ENCODE assay signal across 29 cellular contexts in the genomic region with DNA sequence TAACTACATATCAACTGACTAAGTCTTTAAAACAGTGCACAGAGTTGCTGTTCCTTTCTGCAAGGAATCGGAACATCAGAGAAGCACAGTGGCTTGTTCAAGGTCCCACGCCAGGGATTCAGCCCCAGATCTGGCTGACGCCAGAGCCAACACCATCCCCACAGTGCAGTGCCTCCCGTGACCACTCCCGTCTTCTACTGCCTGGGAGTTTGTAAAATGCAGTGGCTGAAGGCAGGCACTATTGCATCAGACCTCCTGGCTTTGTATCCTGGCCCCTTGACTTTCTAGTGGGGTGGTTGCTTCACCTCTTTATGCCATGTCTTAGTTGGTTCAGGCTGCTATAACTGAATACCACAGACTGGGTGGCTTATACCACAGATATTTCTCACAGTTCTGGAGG.
DNase-seq lines count a peak whose midpoint lies in the region; ATAC-seq, FAIRE-seq and TF ChIP-seq lines count a peak whose summit lies in the region.
"Had no signal": no experiment of that assay in that cellular context is flagged by ENCODE, and none has a peak within 500 bp of the region (broad histone marks: within the 10 kb centered on the region; RNA-seq: fewer than 3 reads in every experiment).

No MANE protein-coding gene starts in this region.

- H3K9me3 ChIP-seq in breast epithelium (no peaks in the 10 kb centered on the region), K562 (replicated peaks; ENCODE audit: control insufficient read depth, insufficient read depth, low read depth, low read length) (no peaks in the 10 kb centered on the region), left lung (no peaks in the 10 kb centered on the region), vagina (no peaks in the 10 kb centered on the region)
- H3K9me3 ChIP-seq: colonic mucosa, testis had no signal

- no peaks in the 10 kb centered on the region for H3K9me3 Mint-ChIP-seq in MCF 10A (ENCODE audit: unreplicated experiment)
- H3K9me3 Mint-ChIP-seq in activated naive CD8-positive, alpha-beta T cell treated with anti-CD3 and anti-CD28 coated beads, Interleukin-2, amount 50 U/mL, for 24 hours: no peaks in the 10 kb centered on the region
- peaks cover 0 to 7% (median 0%) of the 10 kb centered on the region in 9 donors for H3K9me3 Mint-ChIP-seq in naive thymus-derived CD8-positive, alpha-beta T cell
- H3K9me3 Mint-ChIP-seq: activated B cell treated with CpG ODN at 0.5 μM for 24 hours; activated naive CD4-positive, alpha-beta T cell treated with anti-CD3 and anti-CD28 coated beads for 36 hours had no signal

- intact Hi-C loops in MCF 10A (cut with micrococcal nuclease) (no loop called here), breast epithelium (cut with DNase I; ENCODE audit: low total_unique reads) (loop anchor here (5.0 kb wide), 1 partner anchor 369 kb away; no protein-coding TSS in a partner anchor), K562 (cut with micrococcal nuclease) (no loop called here), left lung (cut with DNase I) (no loop called here), vagina (cut with DNase I) (no loop called here)

- H3K4me3 ChIP-seq in breast epithelium (no peak overlapping the region), K562 (no peak overlapping the region), left lung (no peak overlapping the region), vagina (no peak overlapping the region)
- H3K4me3 ChIP-seq: colonic mucosa, testis had no signal

- ATAC-seq in K562 (peak; percentile 64; the same call in 2 of the 3 replicates), left lung (peak; percentile 74)
- ATAC-seq in activated naive CD8-positive, alpha-beta T cell treated with anti-CD3 and anti-CD28 coated beads, Interleukin-2, amount 50 U/mL, for 24 hours: no peak
- ATAC-seq in naive thymus-derived CD8-positive, alpha-beta T cell: no peak
- ATAC-seq: effector memory CD8-positive, alpha-beta T cell; foreskin keratinocyte had no signal

- TF ChIP-seq CTCF in MCF 10A (IDR thresholded peaks at IDR 0.05; ENCODE audit: unreplicated experiment) (no peak), breast epithelium (IDR thresholded peaks at IDR 0.05) (no peak), K562 (IDR thresholded peaks at IDR 0.05 in 2 of 3, conservative IDR thresholded peaks at IDR 0.05 in 1 of 3; ENCODE audit: insufficient read depth in 2 of 3, low read depth in 1 of 3, low read length in 3 of 3) (no peak), left lung (IDR thresholded peaks at IDR 0.05) (no peak), vagina (IDR thresholded peaks at IDR 0.05) (no peak)

- no peak overlapping the region for H3K4me2 ChIP-seq in K562 (ENCODE audit: insufficient read depth, low read length)

- no peaks in the 10 kb centered on the region; the same call in 1 of the 2 replicates for H4K20me1 ChIP-seq in K562 (replicated peaks; ENCODE audit: control insufficient read depth, insufficient read depth, low read length)

- H3K27me3 ChIP-seq in breast epithelium: no peaks in the 10 kb centered on the region
- peaks cover 12 to 38% of the 10 kb centered on the region in 2 experiments for H3K27me3 ChIP-seq in K562 (ENCODE audit: control insufficient read depth in 2 of 2, insufficient read depth in 2 of 2, low read length in 2 of 2)
- H3K27me3 ChIP-seq in left lung: no peaks in the 10 kb centered on the region
- H3K27me3 ChIP-seq in vagina: no peaks in the 10 kb centered on the region
- H3K27me3 ChIP-seq: colonic mucosa, foreskin keratinocyte, testis had no signal

- WGBS in K562 (ENCODE audit: insufficient coverage, low coverage, missing lambda C conversion rate): 0% methylated on average over 5 of the region's 5 CpGs

- H3K36me3 ChIP-seq in breast epithelium (no peaks in the 10 kb centered on the region), K562 (ENCODE audit: control insufficient read depth, insufficient read depth, low read length) (no peaks in the 10 kb centered on the region), left lung (no peaks in the 10 kb centered on the region), vagina (no peaks in the 10 kb centered on the region)
- H3K36me3 ChIP-seq: colonic mucosa, heart right ventricle had no signal

- no peak overlapping the region for H3K9ac ChIP-seq in K562 (ENCODE audit: insufficient read depth in 1 of 2, low read depth in 2 of 2, low read length in 2 of 2)

- POLR2A ChIA-PET in MCF 10A (lab: Yijun Ruan, JAX) (no interaction called here), K562 (lab: Yijun Ruan, JAX) (no interaction called here)
- POLR2A ChIA-PET in naive thymus-derived CD8-positive, alpha-beta T cell (lab: Charles Lee): no interaction called here

- BruUV-seq in MCF 10A (replicated peaks; lab: Mats Ljungman, UMichigan) (no TSS peak), K562 (replicated peaks; lab: Mats Ljungman, UMichigan) (no TSS peak)

- FAIRE-seq in K562 (lab: Jason Lieb, UNC): no peak
- FAIRE-seq: H54, RCC 7860 had no signal

- no peaks in the 10 kb centered on the region for H3K36me3 Mint-ChIP-seq in MCF 10A (ENCODE audit: insufficient read depth, unreplicated experiment)
- no peaks in the 10 kb centered on the region for H3K36me3 Mint-ChIP-seq in activated naive CD8-positive, alpha-beta T cell treated with anti-CD3 and anti-CD28 coated beads, Interleukin-2, amount 50 U/mL, for 24 hours (ENCODE audit: low read depth)
- no peaks in the 10 kb centered on the region for H3K36me3 Mint-ChIP-seq in naive thymus-derived CD8-positive, alpha-beta T cell
- H3K36me3 Mint-ChIP-seq: CD4-positive, alpha-beta memory T cell had no signal

- peak; percentile 46 for DNase-seq in MCF 10A (ENCODE audit: unreplicated experiment)
- DNase-seq in breast epithelium (ENCODE audit: low spot score in 2 of 2): no peak
- DNase-seq in K562 (ENCODE audit: extremely low read depth in 1 of 4, low spot score in 3 of 4): no peak
- DNase-seq in left lung: peak in 1 of 2 donors; percentile 43
- peak; percentile 76 to 82 for DNase-seq in vagina (ENCODE audit: extremely low spot score in 2 of 2)
- DNase-seq in NCI-H1436 (lab: John Stamatoyannopoulos, UW): no peak
- no peak for DNase-seq in activated naive CD8-positive, alpha-beta T cell treated with anti-CD3 and anti-CD28 coated beads, Interleukin-2, amount 50 U/mL, for 24 hours
- DNase-seq in naive thymus-derived CD8-positive, alpha-beta T cell: no peak
- DNase-seq: 8988T; activated B cell treated with CpG ODN at 0.5 μM for 24 hours; activated naive CD4-positive, alpha-beta T cell treated with anti-CD3 and anti-CD28 coated beads for 36 hours; amniotic stem cell; CD4-positive, alpha-beta memory T cell; colonic mucosa; DMS 273 treated with DMSO at 0.1 percent for 48 hours; effector memory CD8-positive, alpha-beta T cell; foreskin keratinocyte; heart right ventricle; KG1; mesenchymal stem cell; NCI-H1048; NCI-H187 treated with DMSO at 0.1 percent for 48 hours; NCI-H2227 treated with DMSO at 0.1 percent for 48 hours; NCI-H526 treated with DMSO at 0.1 percent for 48 hours; stimulated activated naive CD4-positive, alpha-beta T cell treated with Interleukin-2 at 50 U/mL for 16 hours; T-helper 1 cell had no signal

- TF ChIP-seq EP300 in K562 (IDR thresholded peaks at IDR 0.05; ENCODE audit: low read length): no peak

- TF ChIP-seq RAD21 in K562 (CRISPR knock-in tag; conservative IDR thresholded peaks at IDR 0.05 in 1 of 2, IDR thresholded peaks at IDR 0.05 in 1 of 2): no peak

- H3K4me3 Mint-ChIP-seq in MCF 10A (ENCODE audit: unreplicated experiment): no peak overlapping the region
- no peak overlapping the region for H3K4me3 Mint-ChIP-seq in activated naive CD8-positive, alpha-beta T cell treated with anti-CD3 and anti-CD28 coated beads, Interleukin-2, amount 50 U/mL, for 24 hours
- H3K4me3 Mint-ChIP-seq in naive thymus-derived CD8-positive, alpha-beta T cell: no peak overlapping the region
- H3K4me3 Mint-ChIP-seq: activated B cell treated with CpG ODN at 0.5 μM for 24 hours; activated naive CD4-positive, alpha-beta T cell treated with anti-CD3 and anti-CD28 coated beads for 36 hours; CD4-positive, alpha-beta memory T cell; effector memory CD8-positive, alpha-beta T cell had no signal

- H3K79me2 ChIP-seq in K562 (ENCODE audit: control insufficient read depth, insufficient read depth, low read length): no peaks in the 10 kb centered on the region

- H3K27ac Mint-ChIP-seq in MCF 10A (ENCODE audit: low read depth, unreplicated experiment): no peak overlapping the region
- no peak overlapping the region for H3K27ac Mint-ChIP-seq in activated naive CD8-positive, alpha-beta T cell treated with anti-CD3 and anti-CD28 coated beads, Interleukin-2, amount 50 U/mL, for 24 hours
- no peak overlapping the region for H3K27ac Mint-ChIP-seq in naive thymus-derived CD8-positive, alpha-beta T cell
- H3K27ac Mint-ChIP-seq: activated B cell treated with CpG ODN at 0.5 μM for 24 hours; activated naive CD4-positive, alpha-beta T cell treated with anti-CD3 and anti-CD28 coated beads for 36 hours; CD4-positive, alpha-beta memory T cell; effector memory CD8-positive, alpha-beta T cell had no signal

- in situ Hi-C loops in K562 (cut with MboI): no loop called here

- H3K27me3 Mint-ChIP-seq in MCF 10A (ENCODE audit: insufficient read depth, unreplicated experiment): peaks cover 9% of the 10 kb centered on the region
- H3K27me3 Mint-ChIP-seq in activated naive CD8-positive, alpha-beta T cell treated with anti-CD3 and anti-CD28 coated beads, Interleukin-2, amount 50 U/mL, for 24 hours: peaks cover 3% of the 10 kb centered on the region
- peaks cover 12 to 53% (median 24%) of the 10 kb centered on the region in 5 donors for H3K27me3 Mint-ChIP-seq in naive thymus-derived CD8-positive, alpha-beta T cell
- H3K27me3 Mint-ChIP-seq: activated B cell treated with CpG ODN at 0.5 μM for 24 hours had no signal

- H3K27ac ChIP-seq in breast epithelium: no peak overlapping the region
- H3K27ac ChIP-seq in K562 (ENCODE audit: extremely low read depth, low read depth, low read length): no peak overlapping the region
- H3K27ac ChIP-seq in left lung: no peak overlapping the region
- H3K27ac ChIP-seq in vagina: no peak overlapping the region
- H3K27ac ChIP-seq: colonic mucosa, foreskin keratinocyte, heart right ventricle, testis had no signal

- no peak overlapping the region for H2AFZ ChIP-seq in K562 (ENCODE audit: low read depth, low read length)

- CTCF ChIA-PET in MCF 10A (lab: Yijun Ruan, JAX): interaction anchor here (1.3 kb wide), 1 partner anchor 136 kb away, joined by 4 read pairs; no protein-coding TSS in a partner anchor
- CTCF ChIA-PET in K562 (lab: Yijun Ruan, JAX; ENCODE audit: low intra/inter-chr PET ratio): no interaction called here

- no peaks in the 10 kb centered on the region for H3K4me1 Mint-ChIP-seq in MCF 10A (ENCODE audit: insufficient read depth, unreplicated experiment)
- H3K4me1 Mint-ChIP-seq in activated naive CD8-positive, alpha-beta T cell treated with anti-CD3 and anti-CD28 coated beads, Interleukin-2, amount 50 U/mL, for 24 hours: no peaks in the 10 kb centered on the region
- peaks cover 0 to 6% (median 0%) of the 10 kb centered on the region in 4 donors for H3K4me1 Mint-ChIP-seq in naive thymus-derived CD8-positive, alpha-beta T cell
- H3K4me1 Mint-ChIP-seq: activated B cell treated with CpG ODN at 0.5 μM for 24 hours; CD4-positive, alpha-beta memory T cell had no signal

- H3K4me1 ChIP-seq in breast epithelium: no peaks in the 10 kb centered on the region
- no peaks in the 10 kb centered on the region for H3K4me1 ChIP-seq in K562 (replicated peaks in 1 of 2; ENCODE audit: control insufficient read depth in 2 of 2, insufficient read depth in 2 of 2, low read length in 2 of 2)
- H3K4me1 ChIP-seq in left lung: no peaks in the 10 kb centered on the region
- no peaks in the 10 kb centered on the region for H3K4me1 ChIP-seq in vagina
- H3K4me1 ChIP-seq: colonic mucosa, foreskin keratinocyte had no signal

- no peaks in the 10 kb centered on the region for H3K9me1 ChIP-seq in K562 (ENCODE audit: control insufficient read depth, insufficient read depth, low read length)

- TF ChIP-seq POLR2A in breast epithelium (IDR thresholded peaks at IDR 0.05) (no peak), K562 (conservative IDR thresholded peaks at IDR 0.05) (no peak), vagina (IDR thresholded peaks at IDR 0.05) (no peak)

Comparison
In these comparisons a context has a peak if more than half of its experiments do, and no peak if none do; other contexts are left out.
1. DNase-seq: peak in MCF 10A (single experiment) and vagina (2 of 2); none in breast epithelium (0 of 2), K562 (0 of 4), NCI-H1436 (single experiment), activated naive CD8-positive, alpha-beta T cell treated with anti-CD3 and anti-CD28 coated beads, Interleukin-2, amount 50 U/mL, for 24 hours (single experiment) and naive thymus-derived CD8-positive, alpha-beta T cell (0 of 10).
2. ATAC-seq: peak in K562 (single experiment) and left lung (single experiment); none in activated naive CD8-positive, alpha-beta T cell treated with anti-CD3 and anti-CD28 coated beads, Interleukin-2, amount 50 U/mL, for 24 hours (single experiment) and naive thymus-derived CD8-positive, alpha-beta T cell (0 of 2).